ENCODE assay signal across 8 cellular contexts in genomic region chr1:211829343-211830054, GRCh38. TPM values are rescaled to one million over a fixed set of nuclear protein-coding genes. Genes with fewer than 3 reads are reported as not detected.
DNase-seq lines count a peak whose midpoint lies in the region; ATAC-seq and TF ChIP-seq lines count a peak whose summit lies in the region.

No MANE protein-coding gene starts in this region.

- H3K9me3 Mint-ChIP-seq in progenitor cell of endocrine pancreas (ENCODE audit: low read depth), result no peaks in the 10 kb centered on the region

- 18 to 28% (median 27%) methylated on average over 22 of the region's 22 CpGs for WGBS in adipose tissue, 3 donors

- peak overlapping the region; percentile 88 for H3K27ac Mint-ChIP-seq in progenitor cell of endocrine pancreas

- peaks cover 7% of the 10 kb centered on the region for H3K36me3 Mint-ChIP-seq in progenitor cell of endocrine pancreas (ENCODE audit: insufficient read depth)

- peak overlapping the region; percentile 87 for H3K4me3 Mint-ChIP-seq in progenitor cell of endocrine pancreas (ENCODE audit: low read depth)

- peaks cover 8% of the 10 kb centered on the region for H3K4me1 Mint-ChIP-seq in progenitor cell of endocrine pancreas (ENCODE audit: low read depth)

- peaks cover 6% of the 10 kb centered on the region for H3K27me3 Mint-ChIP-seq in progenitor cell of endocrine pancreas

- TF ChIP-seq CTCF in progenitor cell of endocrine pancreas (IDR thresholded peaks at IDR 0.05; ENCODE audit: unreplicated experiment), result peak; percentile 48

- H3K27ac ChIP-seq in adipose tissue (ENCODE audit: low read depth, low read length), result peak overlapping the region; percentile 41

- ATAC-seq in HG02852 (IDR thresholded peaks at IDR 0.05; ENCODE audit: unreplicated experiment) (no peak), GM19328 (IDR thresholded peaks at IDR 0.05; ENCODE audit: unreplicated experiment) (no peak)

- DNase-seq in SIG-M5 treated with dmso at 0.1 percent for 504 hours (lab: John Stamatoyannopoulos, UW; ENCODE audit: unreplicated experiment) (peak; percentile 68), SIG-M5 (lab: John Stamatoyannopoulos, UW) (no peak), NCI-H2107 (lab: John Stamatoyannopoulos, UW) (peak; percentile 38), hepatic stellate cell (ENCODE audit: low spot score) (peak; percentile 28), progenitor cell of endocrine pancreas (ENCODE audit: low spot score, unreplicated experiment) (peak; percentile 16)

RNA-seq across cellular contexts. Expression of gene LPGAT1, which starts 1.1 kb away (rescaled TPM):
- 10 to 100 TPM in 2 of 3 donors, 1 to 10 TPM in 1; 6.0 to 13.0 (median 10.5) TPM for polyA plus RNA-seq in adipose tissue
- 58.9 and 59.5 TPM in 2 replicates for total RNA-seq in progenitor cell of endocrine pancreas
